In the genomic region with DNA sequence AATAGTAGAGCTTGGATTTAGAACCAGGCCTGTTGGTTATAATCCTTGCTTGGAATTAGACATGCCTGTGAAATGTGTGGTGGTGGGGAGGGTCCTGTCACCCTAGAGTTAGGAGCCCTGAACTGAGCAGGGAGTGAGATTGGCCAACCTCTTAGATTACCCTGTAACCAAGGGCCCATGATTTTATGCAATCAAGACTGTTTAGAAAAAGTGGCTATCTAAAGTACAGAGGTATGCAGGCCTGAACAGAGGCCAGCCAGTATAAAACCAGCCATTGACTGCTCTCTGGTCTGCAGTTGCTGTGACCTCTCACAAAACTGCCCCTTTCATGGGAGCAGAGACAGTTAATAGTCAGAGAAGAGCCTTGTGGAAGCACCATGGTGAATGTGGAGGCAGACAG, we compare ENCODE assay signal across 11 cellular contexts.
"Had no signal": no experiment of that assay in that cellular context is flagged by ENCODE, and none has a peak within 500 bp of the region (broad histone marks: within the 10 kb centered on the region; RNA-seq: fewer than 3 reads in every experiment).

No MANE protein-coding gene starts in this region.

- H3K4me3 ChIP-seq: MG63, SJSA1 had no signal

- H3K36me3 ChIP-seq: MG63, SJSA1 had no signal

- H3K27ac ChIP-seq: KMS-11, SJSA1 had no signal

- H3K9me3 ChIP-seq: MG63, SJSA1 had no signal

- DNase-seq: activated CD4-positive, alpha-beta T cell treated with anti-CD3 and anti-CD28 coated beads, Interleukin-2, amount 50 U/mL, for 4 hours; activated CD4-positive, CD25-positive, alpha-beta regulatory T cell treated with anti-CD3 and anti-CD28 coated beads, Interleukin-2, amount 50 U/mL, for 72 hours; activated CD8-positive, alpha-beta T cell treated with anti-CD3 and anti-CD28 coated beads, Interleukin-2, amount 10 ng/mL, durations not matched to agents 7 days and 5 days; activated effector memory CD4-positive, alpha-beta T cell treated with Interleukin-2 at 50 U/mL for 16 hours; activated naive CD4-positive, alpha-beta T cell; activated T-cell treated with anti-CD3 and anti-CD28 coated beads, Interleukin-2, amount 50 U/mL, for 24 hours; amygdala; MG63; NK-92 treated with Interleukin-12 subunit alpha and Interleukin-12 subunit beta, amount 100 ng/mL, for 24 hours had no signal

- H3K27me3 ChIP-seq: MG63, SJSA1 had no signal
